8 cellular contexts compared by ENCODE assay signal in the genomic region with DNA sequence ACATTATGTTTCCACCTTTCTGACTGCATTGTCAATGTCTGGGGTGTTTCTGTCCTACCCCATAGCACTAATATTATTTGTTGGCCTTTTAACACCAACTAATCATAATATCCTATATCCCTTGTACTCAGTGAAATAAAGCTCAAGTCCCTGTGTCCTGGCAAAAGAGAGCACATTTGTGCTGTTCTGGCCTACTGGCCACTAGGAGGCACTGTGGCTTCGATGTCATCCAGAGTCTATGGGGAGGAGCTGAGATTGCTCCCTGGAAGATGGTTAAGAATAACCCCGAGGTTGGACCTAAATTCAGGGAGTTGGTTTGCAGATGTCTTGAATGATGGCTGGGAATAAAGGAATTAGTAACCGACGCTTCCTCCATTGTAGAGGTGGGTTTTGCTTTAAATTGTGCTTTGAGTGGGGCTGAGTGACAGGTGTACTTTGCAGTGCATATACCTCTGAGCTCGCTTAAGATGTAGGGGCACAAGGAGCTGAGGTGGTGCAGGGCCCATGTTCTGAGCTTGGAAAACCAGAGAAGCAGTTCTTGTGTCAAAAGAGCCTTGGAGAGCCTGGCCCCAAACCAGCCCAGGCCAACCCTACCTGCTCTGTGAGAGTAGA.
A peak's percentile ranks its signal among the peaks of the same experiment; 100 is the strongest.
DNase-seq lines count a peak whose midpoint lies in the region; ATAC-seq, FAIRE-seq and TF ChIP-seq lines count a peak whose summit lies in the region.

No MANE protein-coding gene starts in this region.

- no peak for FAIRE-seq in HTR-8/SVneo (lab: Jason Lieb, UNC)

- no peak overlapping the region for H3K4me3 ChIP-seq in adrenal gland

- H3K9me3 ChIP-seq in adrenal gland (replicated peaks in 1 of 3) = no peaks in the 10 kb centered on the region

- H3K27me3 ChIP-seq in adrenal gland = no peaks in the 10 kb centered on the region

- peak; percentile 75 for ATAC-seq in GM19043 (IDR thresholded peaks at IDR 0.05; ENCODE audit: low read depth, unreplicated experiment)
- peak; percentile 86 for ATAC-seq in HG03139 (IDR thresholded peaks at IDR 0.05; ENCODE audit: unreplicated experiment)
- ATAC-seq in left lobe of liver = peak; percentile 54
- ATAC-seq in stimulated activated naive CD8-positive, alpha-beta T cell treated with anti-CD3 and anti-CD28 coated beads, Interleukin-15, Interleukin-2, amounts not matched to agents 100 U/mL and 50 U/mL, for 24 hours = peak; percentile 75

- H3K4me1 ChIP-seq in adrenal gland (replicated peaks in 1 of 2) = peaks cover 0 to 5% of the 10 kb centered on the region in 2 donors

- 33 to 45% (median 38%) methylated on average over 5 of the region's 5 CpGs for WGBS in adrenal gland, 4 donors

- peak in 4 of 6 experiments; percentile 11 to 42 (median 32) for TF ChIP-seq CTCF in adrenal gland (IDR thresholded peaks at IDR 0.05)

- H3K27ac ChIP-seq in adrenal gland = no peak overlapping the region

- H3K36me3 ChIP-seq in adrenal gland (replicated peaks in 1 of 2) = no peaks in the 10 kb centered on the region

- DNase-seq in CMK (ENCODE audit: low read depth) (peak; percentile 21), SK-N-DZ (ENCODE audit: low spot score) (peak; percentile 30), adrenal gland (peak in 4 of 7 donors; percentile 11 to 37 (median 26)), left lobe of liver (ENCODE audit: low spot score) (no peak), HTR-8/SVneo (ENCODE audit: insufficient read length, low spot score) (no peak)
- DNase-seq in stimulated activated naive CD8-positive, alpha-beta T cell treated with anti-CD3 and anti-CD28 coated beads, Interleukin-15, Interleukin-2, amounts not matched to agents 100 U/mL and 50 U/mL, for 24 hours = peak; percentile 63

- intact Hi-C loops in adrenal gland (cut with DNase I) = no loop called here

- TF ChIP-seq POLR2A in adrenal gland (IDR thresholded peaks at IDR 0.05) = no peak

Comparison
In these comparisons a context has a peak if more than half of its experiments do, and no peak if none do; other contexts are left out.
1. DNase-seq: peak in CMK (single experiment), SK-N-DZ (single experiment), adrenal gland (4 of 7) and stimulated activated naive CD8-positive, alpha-beta T cell treated with anti-CD3 and anti-CD28 coated beads, Interleukin-15, Interleukin-2, amounts not matched to agents 100 U/mL and 50 U/mL, for 24 hours (single experiment); none in left lobe of liver (single experiment) and HTR-8/SVneo (single experiment).
2. Peak in every context shown above with its lines, with median percentiles within 50 percentile points of each other: ATAC-seq.